23 cellular contexts compared by ENCODE assay signal in the genomic region with DNA sequence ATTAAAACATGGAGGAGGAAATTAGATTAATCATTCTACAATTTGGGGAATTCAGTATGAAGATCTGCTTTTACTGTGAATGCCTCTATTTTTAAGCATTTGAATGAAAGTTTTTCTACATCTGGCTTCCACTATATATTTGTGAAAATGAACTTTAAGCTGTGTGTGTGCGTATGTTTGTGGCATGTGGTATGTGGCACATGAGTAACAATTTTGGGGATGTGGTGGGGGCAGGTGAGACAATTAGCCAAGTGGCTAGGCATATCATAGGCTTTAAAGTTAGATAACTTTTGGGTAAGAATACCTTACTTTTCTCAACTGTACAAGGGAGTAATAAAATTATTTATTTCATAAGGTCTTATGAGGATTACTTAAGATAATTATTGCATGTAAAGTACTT.
A peak's percentile ranks its signal among the peaks of the same experiment; 100 is the strongest.
DNase-seq lines count a peak whose midpoint lies in the region; ATAC-seq, FAIRE-seq and TF ChIP-seq lines count a peak whose summit lies in the region.
"Had no signal": no experiment of that assay in that cellular context is flagged by ENCODE, and none has a peak within 500 bp of the region (broad histone marks: within the 10 kb centered on the region; RNA-seq: fewer than 3 reads in every experiment).

No MANE protein-coding gene starts in this region.

- TF ChIP-seq EP300 in K562 (IDR thresholded peaks at IDR 0.05; ENCODE audit: low read length): no peak

- H3K9me2 ChIP-seq in GM23338 (ENCODE audit: insufficient read depth): no peaks in the 10 kb centered on the region

- BruUV-seq in K562 (replicated peaks; lab: Mats Ljungman, UMichigan): no TSS peak

- H3K27ac Mint-ChIP-seq in GM23338 (0 out of 2 replicates have a peak overlapping the region, but pooled peaks have one; percentile 9), immature natural killer cell (peak overlapping the region in 5 of 6 donors; percentile 8 to 68 (median 34))
- H3K27ac Mint-ChIP-seq: B cell; CD4-positive, alpha-beta T cell; CD8-positive, alpha-beta T cell had no signal

- POLR2A ChIA-PET in K562 (lab: Yijun Ruan, JAX): no interaction called here

- H3K4me3 ChIP-seq in GM23338 (no peak overlapping the region), K562 (no peak overlapping the region)
- H3K4me3 ChIP-seq: A549; BLaER1 treated with 17β-estradiol and CSF1 and Interleukin-3, amounts not matched to agents 10 nM and 100 nM had no signal

- ATAC-seq in GM23338 (no peak), K562 (no peak), esophagus mucosa (no peak)
- ATAC-seq: A549; CD8-positive, alpha-beta T cell had no signal

- DNase-seq in NCI-H82 (lab: John Stamatoyannopoulos, UW) (peak; percentile 26), NCI-H82 treated with DMSO at 0.1 percent for 48 hours (lab: John Stamatoyannopoulos, UW; ENCODE audit: unreplicated experiment) (no peak), GM23338 (ENCODE audit: low spot score) (no peak), K562 (ENCODE audit: extremely low read depth in 1 of 4, low spot score in 3 of 4) (no peak), immature natural killer cell (peak; percentile 51 to 62 (median 55)), urothelium cell line (ENCODE audit: low spot score) (no peak)
- DNase-seq: AML-193; Caco-2; Calu3; CD4-positive, alpha-beta T cell; CD8-positive, alpha-beta T cell; DMS79 treated with DMSO at 0.1 percent for 48 hours; GF-D8 had no signal

- peak; percentile 29 for FAIRE-seq in K562 (lab: Jason Lieb, UNC)
- FAIRE-seq in urothelium cell line (lab: Jason Lieb, UNC): no peak
- FAIRE-seq: A549, D721Med, G401.6, GM12891, GM19239 had no signal

- TF ChIP-seq RAD21 in K562 (CRISPR knock-in tag; conservative IDR thresholded peaks at IDR 0.05 in 1 of 2, IDR thresholded peaks at IDR 0.05 in 1 of 2): no peak

- TF ChIP-seq CTCF in GM23338 (conservative IDR thresholded peaks at IDR 0.05; ENCODE audit: low read depth in 2 of 2) (no peak), K562 (IDR thresholded peaks at IDR 0.05 in 2 of 3, conservative IDR thresholded peaks at IDR 0.05 in 1 of 3; ENCODE audit: insufficient read depth in 2 of 3, low read depth in 1 of 3, low read length in 3 of 3) (no peak)

- H3K9me1 ChIP-seq in K562 (ENCODE audit: control insufficient read depth, insufficient read depth, low read length): no peaks in the 10 kb centered on the region

- H3K4me1 Mint-ChIP-seq in GM23338 (peaks cover 9% of the 10 kb centered on the region; the same call in 2 of the 3 replicates), immature natural killer cell (peaks cover 24 to 38% of the 10 kb centered on the region in 2 donors)
- H3K4me1 Mint-ChIP-seq: B cell had no signal

- H3K9me3 Mint-ChIP-seq in GM23338 (no peaks in the 10 kb centered on the region; the same call in 2 of the 3 replicates), immature natural killer cell (peaks cover 2 to 23% (median 16%) of the 10 kb centered on the region in 6 donors)

- TF ChIP-seq POLR2A in K562 (conservative IDR thresholded peaks at IDR 0.05): no peak

- in situ Hi-C loops in K562 (cut with MboI): no loop called here

- H2AFZ ChIP-seq in GM23338 (no peak overlapping the region), K562 (ENCODE audit: low read depth, low read length) (no peak overlapping the region)

- H3F3A ChIP-seq in GM23338 (replicated peaks; ENCODE audit: low read depth): no peaks in the 10 kb centered on the region

- H3K4me1 ChIP-seq in GM23338 (ENCODE audit: insufficient read depth) (peaks cover 17% of the 10 kb centered on the region), K562 (replicated peaks in 1 of 2; ENCODE audit: control insufficient read depth in 2 of 2, insufficient read depth in 2 of 2, low read length in 2 of 2) (no peaks in the 10 kb centered on the region)
- H3K4me1 ChIP-seq: A549, Caco-2 had no signal

- no peaks in the 10 kb centered on the region for H3K36me3 ChIP-seq in GM23338 (ENCODE audit: insufficient read depth)
- H3K36me3 ChIP-seq in K562 (ENCODE audit: control insufficient read depth, insufficient read depth, low read length): no peaks in the 10 kb centered on the region
- H3K36me3 ChIP-seq: BLaER1 treated with 17β-estradiol and CSF1 and Interleukin-3, amounts not matched to agents 10 nM and 100 nM had no signal

- H3K4me3 Mint-ChIP-seq in GM23338 (no peak overlapping the region), immature natural killer cell (peak overlapping the region in 2 of 5 donors; percentile 14 to 22)
- H3K4me3 Mint-ChIP-seq: B cell; CD4-positive, alpha-beta T cell; CD8-positive, alpha-beta T cell had no signal

- WGBS in K562 (ENCODE audit: insufficient coverage, low coverage, missing lambda C conversion rate): 0% methylated on average over 1 of the region's 1 CpG

- H3K4me2 ChIP-seq in GM23338 (no peak overlapping the region), K562 (ENCODE audit: insufficient read depth, low read length) (no peak overlapping the region)
- H3K4me2 ChIP-seq: A549; BLaER1 treated with 17β-estradiol and CSF1 and Interleukin-3, amounts not matched to agents 10 nM and 100 nM had no signal

- no peak overlapping the region for H3K27ac ChIP-seq in GM23338 (ENCODE audit: low read depth)
- no peak overlapping the region for H3K27ac ChIP-seq in K562 (ENCODE audit: extremely low read depth, low read depth, low read length)
- H3K27ac ChIP-seq: 22Rv1; A549; BLaER1 treated with 17β-estradiol and CSF1 and Interleukin-3, amounts not matched to agents 10 nM and 100 nM; C4-2B had no signal

- H3K79me2 ChIP-seq in GM23338 (replicated peaks; ENCODE audit: insufficient read depth) (no peaks in the 10 kb centered on the region), K562 (ENCODE audit: control insufficient read depth, insufficient read depth, low read length) (no peaks in the 10 kb centered on the region)

- H3K36me3 Mint-ChIP-seq in GM23338 (ENCODE audit: low read depth): no peaks in the 10 kb centered on the region
- peaks cover 11 to 24% (median 23%) of the 10 kb centered on the region in 3 donors for H3K36me3 Mint-ChIP-seq in immature natural killer cell
- H3K36me3 Mint-ChIP-seq: CD8-positive, alpha-beta T cell had no signal

- no peaks in the 10 kb centered on the region for H3K27me3 ChIP-seq in GM23338 (ENCODE audit: insufficient read depth)
- H3K27me3 ChIP-seq in K562 (ENCODE audit: control insufficient read depth in 2 of 2, insufficient read depth in 2 of 2, low read length in 2 of 2): 0 out of 5 replicates have a peak, but pooled peaks cover 0 to 5% of the 10 kb centered on the region in 2 experiments
- H3K27me3 ChIP-seq: BLaER1 treated with 17β-estradiol and CSF1 and Interleukin-3, amounts not matched to agents 10 nM and 100 nM had no signal

- no peak overlapping the region for H3K9ac ChIP-seq in K562 (ENCODE audit: insufficient read depth in 1 of 2, low read depth in 2 of 2, low read length in 2 of 2)
- H3K9ac ChIP-seq: BLaER1 treated with 17β-estradiol and CSF1 and Interleukin-3, amounts not matched to agents 10 nM and 100 nM had no signal

- H4K20me1 ChIP-seq in GM23338 (replicated peaks; ENCODE audit: insufficient read depth) (no peaks in the 10 kb centered on the region; the same call in 1 of the 2 replicates), K562 (replicated peaks; ENCODE audit: control insufficient read depth, insufficient read depth, low read length) (no peaks in the 10 kb centered on the region)
- H4K20me1 ChIP-seq: BLaER1 treated with 17β-estradiol and CSF1 and Interleukin-3, amounts not matched to agents 10 nM and 100 nM had no signal

- intact Hi-C loops in K562 (cut with micrococcal nuclease): no loop called here

- peaks cover 2% of the 10 kb centered on the region; the same call in 1 of the 2 replicates for H3K9me3 ChIP-seq in K562 (replicated peaks; ENCODE audit: control insufficient read depth, insufficient read depth, low read depth, low read length)

- CTCF ChIA-PET in K562 (lab: Yijun Ruan, JAX; ENCODE audit: low intra/inter-chr PET ratio): no interaction called here

- H3K27me3 Mint-ChIP-seq in GM23338 (ENCODE audit: insufficient read depth, low read depth, poor library complexity): no peaks in the 10 kb centered on the region
- peaks cover 0 to 3% (median 2%) of the 10 kb centered on the region in 3 donors for H3K27me3 Mint-ChIP-seq in immature natural killer cell (ENCODE audit: low read depth in 3 of 3)

TF ChIP-seq in GM23338, 12 proteins besides CTCF, POLR2A, EP300 and RAD21:
- TF ChIP-seq JUNB (IDR thresholded peaks at IDR 0.05; ENCODE audit: unreplicated experiment) (no peak), EZH2 (IDR thresholded peaks at IDR 0.05; ENCODE audit: low read depth, unreplicated experiment) (no peak)

TF ChIP-seq in K562, 482 proteins besides CTCF, POLR2A, EP300 and RAD21:
- TF ChIP-seq ELF1 (tag; IDR thresholded peaks at IDR 0.05) (no peak), TGIF2 (CRISPR knock-in tag; IDR thresholded peaks at IDR 0.05) (no peak), PCBP1 (IDR thresholded peaks at IDR 0.05; ENCODE audit: low read depth, low read length, poor library complexity, severe bottlenecking) (no peak), SUPT5H (IDR thresholded peaks at IDR 0.05) (no peak), WHSC1 (IDR thresholded peaks at IDR 0.05; ENCODE audit: low read length) (no peak), NR2F6 (CRISPR knock-in tag; IDR thresholded peaks at IDR 0.05) (no peak)

Comparison
In these comparisons a context has a peak if more than half of its experiments do, and no peak if none do; other contexts are left out.
1. DNase-seq: peak in NCI-H82 (single experiment) and immature natural killer cell (3 of 3); none in NCI-H82 treated with DMSO at 0.1 percent for 48 hours (single experiment), GM23338 (single experiment), K562 (0 of 4) and urothelium cell line (single experiment).